In the genomic region with DNA sequence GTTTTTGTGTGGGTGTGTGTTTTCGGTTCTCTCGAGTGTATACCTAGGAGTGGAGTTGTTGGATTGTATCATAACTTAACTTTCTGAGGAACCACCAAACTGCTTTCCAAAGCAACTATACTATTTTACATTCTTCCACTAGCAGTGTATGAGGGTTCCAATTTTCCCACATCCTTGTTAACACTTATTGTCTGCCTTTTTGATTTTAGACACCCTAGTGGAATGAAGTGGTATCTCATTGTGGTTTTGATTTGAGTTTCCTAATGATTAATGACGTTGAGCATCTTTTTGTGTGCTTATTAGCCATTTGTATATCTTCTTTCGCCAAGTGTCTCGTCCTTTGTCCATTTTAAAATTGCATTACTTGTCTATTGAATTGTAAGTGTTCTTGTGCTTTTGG, we compare ENCODE assay signal across 22 cellular contexts.
DNase-seq lines count a peak whose midpoint lies in the region; ATAC-seq, FAIRE-seq and TF ChIP-seq lines count a peak whose summit lies in the region.
"Had no signal": no experiment of that assay in that cellular context is flagged by ENCODE, and none has a peak within 500 bp of the region (broad histone marks: within the 10 kb centered on the region; RNA-seq: fewer than 3 reads in every experiment).

No MANE protein-coding gene starts in this region.

- H3K9me3 ChIP-seq in A549 (no peaks in the 10 kb centered on the region), HCT116 (ENCODE audit: control insufficient read depth in 1 of 2, insufficient read depth in 1 of 2, low read depth in 1 of 2, low read length in 2 of 2) (no peaks in the 10 kb centered on the region), astrocyte (ENCODE audit: insufficient read depth, low read depth, low read length) (no peaks in the 10 kb centered on the region)
- H3K9me3 ChIP-seq: BE2C had no signal

- intact Hi-C loops in HCT116 (cut with micrococcal nuclease) (no loop called here), posterior vena cava (cut with DNase I) (no loop called here)

- TF ChIP-seq RAD21 in A549 (conservative IDR thresholded peaks at IDR 0.05 in 1 of 2, IDR thresholded peaks at IDR 0.05 in 1 of 2), result no peak
- no peak for TF ChIP-seq RAD21 in HCT116 (IDR thresholded peaks at IDR 0.05; ENCODE audit: low read depth)

- H3K9me3 Mint-ChIP-seq in astrocyte (ENCODE audit: unreplicated experiment), result no peaks in the 10 kb centered on the region
- H3K9me3 Mint-ChIP-seq in glutamatergic neuron (ENCODE audit: unreplicated experiment), result no peaks in the 10 kb centered on the region
- H3K9me3 Mint-ChIP-seq: CD4-positive, CD25-positive, alpha-beta regulatory T cell had no signal

- H3K27ac ChIP-seq in A549 (no peak overlapping the region), HCT116 (ENCODE audit: low read depth, low read length) (no peak overlapping the region), astrocyte (ENCODE audit: low read depth, low read length) (no peak overlapping the region)

- no peak overlapping the region for H3K4me2 ChIP-seq in A549
- H3K4me2 ChIP-seq in HCT116 (ENCODE audit: low read length), result no peak overlapping the region
- no peak overlapping the region for H3K4me2 ChIP-seq in astrocyte (ENCODE audit: low read length)

- H3K27ac Mint-ChIP-seq in astrocyte (ENCODE audit: unreplicated experiment) (no peak overlapping the region), glutamatergic neuron (ENCODE audit: unreplicated experiment) (no peak overlapping the region)
- H3K27ac Mint-ChIP-seq: CD4-positive, CD25-positive, alpha-beta regulatory T cell had no signal

- H3K4me3 Mint-ChIP-seq in astrocyte (ENCODE audit: unreplicated experiment), result no peak overlapping the region
- no peak overlapping the region for H3K4me3 Mint-ChIP-seq in glutamatergic neuron (ENCODE audit: unreplicated experiment)
- H3K4me3 Mint-ChIP-seq: CD4-positive, CD25-positive, alpha-beta regulatory T cell had no signal

- CTCF ChIA-PET in A549 (lab: Yijun Ruan, JAX) (interaction anchor here (1.1 kb wide), 1 partner anchor 16 kb away, joined by 3 read pairs; no protein-coding TSS in a partner anchor), HCT116 (lab: Charles Lee) (no interaction called here)

- no TSS peak for BruUV-seq in HCT116 (replicated peaks; lab: Mats Ljungman, UMichigan)

- H3K36me3 ChIP-seq in HCT116 (ENCODE audit: control insufficient read depth in 1 of 2, insufficient read depth in 2 of 2, low read length in 2 of 2) (no peaks in the 10 kb centered on the region), astrocyte (ENCODE audit: insufficient read depth, low read length) (no peaks in the 10 kb centered on the region)
- H3K36me3 ChIP-seq: BE2C had no signal

- no peak overlapping the region for H3K4me3 ChIP-seq in A549
- H3K4me3 ChIP-seq in HCT116 (replicated peaks in 1 of 2; ENCODE audit: low read depth in 1 of 2, low read length in 2 of 2), result no peak overlapping the region
- no peak overlapping the region for H3K4me3 ChIP-seq in astrocyte (ENCODE audit: insufficient read depth, low read depth, low read length)

- 23% methylated on average over 5 of the region's 5 CpGs for WGBS in A549 (ENCODE audit: missing lambda C conversion rate)

- no peaks in the 10 kb centered on the region for H3K4me1 ChIP-seq in A549
- no peaks in the 10 kb centered on the region for H3K4me1 ChIP-seq in HCT116 (ENCODE audit: control insufficient read depth in 1 of 2, insufficient read depth in 2 of 2, low read length in 2 of 2)
- H3K4me1 ChIP-seq in astrocyte (ENCODE audit: insufficient read depth, low read length), result no peaks in the 10 kb centered on the region
- H3K4me1 ChIP-seq: BE2C had no signal

- H3K27me3 ChIP-seq in HCT116 (ENCODE audit: insufficient read depth, low read length), result no peaks in the 10 kb centered on the region
- H3K27me3 ChIP-seq in astrocyte (ENCODE audit: insufficient read depth, low read length), result no peaks in the 10 kb centered on the region
- H3K27me3 ChIP-seq: BE2C had no signal

- no peak for TF ChIP-seq CTCF in A549 (IDR thresholded peaks at IDR 0.05)
- TF ChIP-seq CTCF in HCT116 (IDR thresholded peaks at IDR 0.05 in 2 of 3, conservative IDR thresholded peaks at IDR 0.05 in 1 of 3; ENCODE audit: borderline replicate concordance in 1 of 3, insufficient read depth in 1 of 3, low read depth in 2 of 3, low read length in 2 of 3), result peak in 2 of 3 experiments; percentile 14 to 26; a peak in 3 of 6 replicates
- no peak for TF ChIP-seq CTCF in astrocyte (IDR thresholded peaks at IDR 0.05; ENCODE audit: insufficient read depth, low read depth, low read length)
- peak; percentile 23 for TF ChIP-seq CTCF in glutamatergic neuron (IDR thresholded peaks at IDR 0.05; ENCODE audit: partially characterized antibody, unreplicated experiment)

- no peaks in the 10 kb centered on the region for H3K4me1 Mint-ChIP-seq in astrocyte (ENCODE audit: low read depth, unreplicated experiment)
- H3K4me1 Mint-ChIP-seq in glutamatergic neuron (ENCODE audit: low read depth, unreplicated experiment), result no peaks in the 10 kb centered on the region
- H3K4me1 Mint-ChIP-seq: CD4-positive, CD25-positive, alpha-beta regulatory T cell had no signal

- FAIRE-seq in A549 (lab: Jason Lieb, UNC), result peak; percentile 91
- peak; percentile 76 for FAIRE-seq in astrocyte (lab: Jason Lieb, UNC)
- FAIRE-seq: A204.1, H1 had no signal

- POLR2A ChIA-PET in A549 (lab: Yijun Ruan, JAX), result no interaction called here
- POLR2A ChIA-PET in HCT116 (lab: Charles Lee), result no interaction called here

- no peak for ATAC-seq in A549
- ATAC-seq in HCT116, result no peak
- ATAC-seq: Panc1 had no signal

- TF ChIP-seq EP300 in A549 (IDR thresholded peaks at IDR 0.05), result no peak

- H3K36me3 Mint-ChIP-seq in astrocyte (ENCODE audit: low read depth, unreplicated experiment) (no peaks in the 10 kb centered on the region), glutamatergic neuron (ENCODE audit: unreplicated experiment) (no peaks in the 10 kb centered on the region)
- H3K36me3 Mint-ChIP-seq: CD4-positive, CD25-positive, alpha-beta regulatory T cell had no signal

- no peaks in the 10 kb centered on the region for H3K9me2 ChIP-seq in HCT116 (ENCODE audit: insufficient read depth)

- DNase-seq in A549 (ENCODE audit: low read depth in 1 of 2, low spot score in 1 of 2) (no peak), HCT116 (ENCODE audit: low read depth, low spot score) (no peak), astrocyte (ENCODE audit: low read depth) (no peak), glutamatergic neuron (no peak), posterior vena cava (ENCODE audit: low spot score) (no peak), ACHN (no peak), HT-29 (ENCODE audit: low spot score) (no peak), NCI-H2029 treated with DMSO at 0.1 percent for 48 hours (lab: John Stamatoyannopoulos, UW) (no peak)
- DNase-seq: BE2C; CD4-positive, CD25-positive, alpha-beta regulatory T cell; DND-41; Kasumi-1; NCI-H1092; NCI-H1436 treated with DMSO at 0.1 percent for 48 hours; NCI-H1930; NCI-H2227 treated with DMSO at 0.1 percent for 48 hours; NCI-H510A; NK-92 treated with Interleukin-12 subunit alpha and Interleukin-12 subunit beta, amount 100 ng/mL, for 24 hours; SIG-M5 had no signal

- RAD21 ChIA-PET in HCT116 (lab: Charles Lee; ENCODE audit: low non-redundant PET in 1 of 2, low total read pairs in 2 of 2, uncharacterized antibody in 2 of 2, unreplicated experiment in 2 of 2), result no interaction called here

- in situ Hi-C loops in ACHN (cut with HindIII; ENCODE audit: low pct_ligation_motif_present, low pct_unique_long_range_greater_than_20kb, low sequenced_read_pairs), result no loop called here

- H3K9ac ChIP-seq in HCT116 (ENCODE audit: low read length) (no peak overlapping the region), astrocyte (ENCODE audit: low read length) (no peak overlapping the region)

- H3K79me2 ChIP-seq in HCT116 (ENCODE audit: insufficient read depth, low read length), result no peaks in the 10 kb centered on the region
- no peaks in the 10 kb centered on the region for H3K79me2 ChIP-seq in astrocyte (ENCODE audit: insufficient read depth, low read length)

- H3K27me3 Mint-ChIP-seq in astrocyte (ENCODE audit: low read depth, unreplicated experiment), result no peaks in the 10 kb centered on the region
- H3K27me3 Mint-ChIP-seq in glutamatergic neuron (ENCODE audit: unreplicated experiment), result no peaks in the 10 kb centered on the region
- H3K27me3 Mint-ChIP-seq: CD4-positive, CD25-positive, alpha-beta regulatory T cell had no signal

- H2AFZ ChIP-seq in HCT116 (ENCODE audit: low read depth, low read length, poor library complexity, severe bottlenecking), result no peak overlapping the region
- H2AFZ ChIP-seq in astrocyte (ENCODE audit: low read depth, low read length), result no peak overlapping the region

- no peak for TF ChIP-seq POLR2A in A549 (IDR thresholded peaks at IDR 0.05; ENCODE audit: low read length)
- no peak for TF ChIP-seq POLR2A in HCT116 (IDR thresholded peaks at IDR 0.05; ENCODE audit: borderline replicate concordance, extremely low read depth, insufficient read depth, insufficient read length)

- H4K20me1 ChIP-seq in HCT116 (ENCODE audit: insufficient read depth) (no peaks in the 10 kb centered on the region), astrocyte (ENCODE audit: insufficient read depth, low read length) (no peaks in the 10 kb centered on the region)

TF ChIP-seq in A549, 52 proteins besides CTCF, POLR2A, EP300 and RAD21 (continues in another document):
- TF ChIP-seq, protein P1, sequence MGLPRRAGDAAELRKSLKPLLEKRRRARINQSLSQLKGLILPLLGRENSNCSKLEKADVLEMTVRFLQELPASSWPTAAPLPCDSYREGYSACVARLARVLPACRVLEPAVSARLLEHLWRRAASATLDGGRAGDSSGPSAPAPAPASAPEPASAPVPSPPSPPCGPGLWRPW (IDR thresholded peaks at IDR 0.05), result no peak
- TF ChIP-seq KDM1A (IDR thresholded peaks at IDR 0.05; ENCODE audit: low read depth), result no peak
- no peak for TF ChIP-seq ZC3H11A (IDR thresholded peaks at IDR 0.05)
- no peak for TF ChIP-seq ESRRA (IDR thresholded peaks at IDR 0.05; ENCODE audit: borderline replicate concordance, low read length)

TF ChIP-seq in HCT116, 20 proteins besides CTCF, POLR2A, EP300 and RAD21:
- TF ChIP-seq CEBPB (IDR thresholded peaks at IDR 0.05; ENCODE audit: low read depth), result no peak
- TF ChIP-seq, protein P2, sequence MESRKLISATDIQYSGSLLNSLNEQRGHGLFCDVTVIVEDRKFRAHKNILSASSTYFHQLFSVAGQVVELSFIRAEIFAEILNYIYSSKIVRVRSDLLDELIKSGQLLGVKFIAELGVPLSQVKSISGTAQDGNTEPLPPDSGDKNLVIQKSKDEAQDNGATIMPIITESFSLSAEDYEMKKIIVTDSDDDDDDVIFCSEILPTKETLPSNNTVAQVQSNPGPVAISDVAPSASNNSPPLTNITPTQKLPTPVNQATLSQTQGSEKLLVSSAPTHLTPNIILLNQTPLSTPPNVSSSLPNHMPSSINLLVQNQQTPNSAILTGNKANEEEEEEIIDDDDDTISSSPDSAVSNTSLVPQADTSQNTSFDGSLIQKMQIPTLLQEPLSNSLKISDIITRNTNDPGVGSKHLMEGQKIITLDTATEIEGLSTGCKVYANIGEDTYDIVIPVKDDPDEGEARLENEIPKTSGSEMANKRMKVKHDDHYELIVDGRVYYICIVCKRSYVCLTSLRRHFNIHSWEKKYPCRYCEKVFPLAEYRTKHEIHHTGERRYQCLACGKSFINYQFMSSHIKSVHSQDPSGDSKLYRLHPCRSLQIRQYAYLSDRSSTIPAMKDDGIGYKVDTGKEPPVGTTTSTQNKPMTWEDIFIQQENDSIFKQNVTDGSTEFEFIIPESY (IDR thresholded peaks at IDR 0.05; ENCODE audit: extremely low read depth, insufficient replicate concordance, low read length), result no peak
- no peak for TF ChIP-seq ZNF274 (IDR thresholded peaks at IDR 0.05; ENCODE audit: low read depth, low read length)

Comparison
In these comparisons a context has a peak if more than half of its experiments do, and no peak if none do; other contexts are left out.
1. CTCF ChIP-seq: peak in HCT116 (2 of 3) and glutamatergic neuron (single experiment); none in A549 (single experiment) and astrocyte (single experiment).